ENCODE assay signal across 8 cellular contexts in genomic region chr5:139968547-139969261, GRCh38.
A peak's percentile ranks its signal among the peaks of the same experiment; 100 is the strongest.
DNase-seq lines count a peak whose midpoint lies in the region; ATAC-seq, FAIRE-seq and TF ChIP-seq lines count a peak whose summit lies in the region.

No MANE protein-coding gene starts in this region.

- H3K23me2 ChIP-seq in H1 (ENCODE audit: low read depth, low read length): no peaks in the 10 kb centered on the region; the same call in 1 of the 2 replicates

- H3K4me3 ChIP-seq in H1 (ENCODE audit: extremely low read depth in 1 of 4, insufficient read depth in 2 of 4, low read depth in 3 of 4, low read length in 4 of 4): no peak overlapping the region

- POLR2A ChIA-PET in H1 (lab: Charles Lee; ENCODE audit: partially characterized antibody): interaction anchor here (0.5 to 1.8 kb wide), 4 partner anchors 14 to 123 kb away, joined by 3 to 5 read pairs (median 4); no protein-coding TSS in a partner anchor

- H2BK15ac ChIP-seq in H1 (ENCODE audit: low read length): peak overlapping the region; percentile 76; the same call in 1 of the 2 replicates

- no peaks in the 10 kb centered on the region for H3K79me1 ChIP-seq in H1 (ENCODE audit: low read depth, low read length)

- no peak overlapping the region for H2AFZ ChIP-seq in H1 (ENCODE audit: low read length)

- H3K9ac ChIP-seq in H1 (replicated peaks in 1 of 4; ENCODE audit: extremely low read depth in 1 of 4, low read depth in 3 of 4, low read length in 3 of 4): no peak overlapping the region

- DNase-seq in COR-L47 (lab: John Stamatoyannopoulos, UW) (peak; percentile 83), HK-2 (ENCODE audit: unreplicated experiment) (peak; percentile 81), NCI-H82 treated with DMSO at 0.1 percent for 48 hours (lab: John Stamatoyannopoulos, UW; ENCODE audit: unreplicated experiment) (peak; percentile 51), H1 (ENCODE audit: low read depth in 1 of 2, low spot score in 2 of 2) (peak; percentile 74 to 99), mesenteric fat pad (ENCODE audit: low spot score) (peak; percentile 93)
- peak; percentile 97 for DNase-seq in activated CD8-positive, alpha-beta memory T cell treated with anti-CD3 and anti-CD28 coated beads for 24 hours
- DNase-seq in stimulated activated CD8-positive, alpha-beta memory T cell treated with anti-CD3 and anti-CD28 coated beads, Interleukin-15, amount 100 ng/mL, for 48 hours (ENCODE audit: low read depth in 2 of 2): peak; percentile 73 to 82

- H3K56ac ChIP-seq in H1 (replicated peaks; ENCODE audit: insufficient read length, low read depth, low read length): no peak overlapping the region

- FAIRE-seq in H1 (lab: Jason Lieb, UNC): no peak

- no peak overlapping the region for H3K27ac ChIP-seq in H1 (ENCODE audit: low read depth, low read length)

- H3K14ac ChIP-seq in H1 (ENCODE audit: insufficient read length): no peak overlapping the region

- peak in 1 of 2 experiments; percentile 55; a peak in 1 of 3 replicates for TF ChIP-seq EP300 in H1 (IDR thresholded peaks at IDR 0.05; ENCODE audit: borderline replicate concordance in 1 of 2, low read depth in 2 of 2, low read length in 2 of 2)

- no peaks in the 10 kb centered on the region; a peak in 1 of 7 replicates for H3K27me3 ChIP-seq in H1 (replicated peaks in 1 of 4; ENCODE audit: control insufficient read depth in 3 of 4, extremely low read depth in 1 of 4, insufficient read depth in 3 of 4, low read length in 3 of 4)

- TF ChIP-seq CTCF in H1 (IDR thresholded peaks at IDR 0.05; ENCODE audit: control extremely low read depth in 1 of 3, insufficient read depth in 1 of 3, low read depth in 1 of 3, low read length in 3 of 3): peak; percentile 100

- no peak overlapping the region for H2BK12ac ChIP-seq in H1 (ENCODE audit: low read depth, low read length)

- no peak overlapping the region for H3K4ac ChIP-seq in H1 (replicated peaks; ENCODE audit: insufficient read length, low read depth, low read length)

- H2BK5ac ChIP-seq in H1 (ENCODE audit: low read depth, low read length): no peak overlapping the region

- no peak overlapping the region for H3K4me2 ChIP-seq in H1 (ENCODE audit: insufficient read depth in 1 of 2, low read depth in 2 of 2, low read length in 2 of 2)

- no peak overlapping the region for H2BK20ac ChIP-seq in H1 (ENCODE audit: low read length)

- no peak overlapping the region for H2AK5ac ChIP-seq in H1 (ENCODE audit: low read depth, low read length)

- H3K79me2 ChIP-seq in H1 (ENCODE audit: control insufficient read depth in 1 of 2, insufficient read depth in 2 of 2, low read length in 2 of 2): no peaks in the 10 kb centered on the region

- no peak overlapping the region for H4K8ac ChIP-seq in H1 (ENCODE audit: extremely low read depth, insufficient read depth, low read length)

- H2BK120ac ChIP-seq in H1 (replicated peaks; ENCODE audit: low read depth, low read length): no peak overlapping the region

- no peaks in the 10 kb centered on the region for H4K20me1 ChIP-seq in H1 (replicated peaks in 1 of 2; ENCODE audit: control insufficient read depth in 1 of 2, insufficient read depth in 2 of 2, low read length in 2 of 2)

- WGBS in H1 (ENCODE audit: extremely low coverage in 1 of 2, insufficient coverage in 1 of 2, insufficient read length in 1 of 2, insufficient replicate concordance in 2 of 2, low coverage in 1 of 2, low lambda C conversion rate in 2 of 2, missing lambda C conversion rate in 1 of 2), 2 experiments: 35% methylated on average over 23 of the region's 23 CpGs; no CpG with 5 or more reads in 1 of the 2 experiments

- no peak overlapping the region for H4K5ac ChIP-seq in H1 (ENCODE audit: insufficient read length, low read depth, low read length)

- H3K18ac ChIP-seq in H1 (ENCODE audit: extremely low read depth, low read length): no peak overlapping the region

- no peaks in the 10 kb centered on the region for H3K36me3 ChIP-seq in H1 (ENCODE audit: control insufficient read depth in 2 of 4, insufficient read depth in 4 of 4, low read length in 3 of 4)

- H3K4me1 ChIP-seq in H1 (replicated peaks in 1 of 4; ENCODE audit: control insufficient read depth in 3 of 4, insufficient read depth in 4 of 4, low read length in 3 of 4): no peaks in the 10 kb centered on the region

- TF ChIP-seq RAD21 in H1 (IDR thresholded peaks at IDR 0.05 in 1 of 2, conservative IDR thresholded peaks at IDR 0.05 in 1 of 2; ENCODE audit: low read depth in 2 of 2, low read length in 2 of 2): peak; percentile 99 to 100

- CTCF ChIA-PET in H1 (lab: Charles Lee; ENCODE audit: partially characterized antibody): interaction anchor here (0.6 to 14.0 kb wide), 81 partner anchors 12 to 621 kb away, joined by 3 to 276 read pairs (median 6); partner anchors contain the start of genes NRG2 and PSD2

- H3K23ac ChIP-seq in H1 (ENCODE audit: insufficient read length): no peak overlapping the region

- no peaks in the 10 kb centered on the region for H3K9me3 ChIP-seq in H1 (ENCODE audit: insufficient read depth in 2 of 2, low read depth in 1 of 2, low read length in 1 of 2)

- H4K91ac ChIP-seq in H1 (replicated peaks; ENCODE audit: insufficient read length, low read length): no peak overlapping the region

- TF ChIP-seq POLR2A in H1 (IDR thresholded peaks at IDR 0.05; ENCODE audit: control extremely low read depth in 1 of 2, low read depth in 2 of 2, low read length in 2 of 2): no peak

- peak; percentile 85 for ATAC-seq in GM19468 (IDR thresholded peaks at IDR 0.05; ENCODE audit: extremely low read depth, unreplicated experiment)

TF ChIP-seq in H1, 55 proteins besides CTCF, POLR2A, EP300 and RAD21:
- TF ChIP-seq TAF7 (optimal IDR thresholded peaks at IDR 0.05; ENCODE audit: borderline replicate concordance, low read depth, low read length) (peak; percentile 77), HDAC2 (IDR thresholded peaks at IDR 0.05; ENCODE audit: borderline replicate concordance in 1 of 2, low read depth in 2 of 2, low read length in 2 of 2) (no peak), TEAD4 (IDR thresholded peaks at IDR 0.05; ENCODE audit: low read depth, low read length) (0 out of 2 replicates have a peak, but pooled peaks have one; percentile 9), SIRT6 (IDR thresholded peaks at IDR 0.05; ENCODE audit: low read length) (no peak), CHD2 (IDR thresholded peaks at IDR 0.05; ENCODE audit: low read length) (peak; percentile 59; the same call in 1 of the 2 replicates), FOSL1 (IDR thresholded peaks at IDR 0.05; ENCODE audit: insufficient read depth, low read depth, low read length) (no peak), SAP30 (IDR thresholded peaks at IDR 0.05; ENCODE audit: insufficient read depth, insufficient replicate concordance, low read length) (no peak), ATF3 (IDR thresholded peaks at IDR 0.05; ENCODE audit: insufficient read depth, low read depth, low read length) (peak; percentile 57; the same call in 1 of the 2 replicates), GTF2F1 (IDR thresholded peaks at IDR 0.05; ENCODE audit: borderline replicate concordance, low read depth, low read length) (no peak), CEBPB (IDR thresholded peaks at IDR 0.05; ENCODE audit: low read depth, low read length) (peak; percentile 44), TBP (IDR thresholded peaks at IDR 0.05; ENCODE audit: low read depth, low read length) (peak; percentile 58; the same call in 1 of the 2 replicates), E2F6 (IDR thresholded peaks at IDR 0.05) (0 out of 2 replicates have a peak, but pooled peaks have one; percentile 48), JUND (IDR thresholded peaks at IDR 0.05; ENCODE audit: low read length) (peak; percentile 70), KDM4A (IDR thresholded peaks at IDR 0.05; ENCODE audit: low read depth, low read length, severe bottlenecking) (no peak), MAX (IDR thresholded peaks at IDR 0.05) (peak; percentile 83), SIN3A (conservative IDR thresholded peaks at IDR 0.05 in 1 of 2, IDR thresholded peaks at IDR 0.05 in 1 of 2; ENCODE audit: low read depth in 1 of 2, low read length in 2 of 2) (0 out of 4 replicates have a peak, but pooled peaks of 1 of the 2 experiments have one; percentile 48), YY1 (IDR thresholded peaks at IDR 0.05; ENCODE audit: low read depth, low read length) (peak; percentile 45; the same call in 1 of the 2 replicates), SP2 (IDR thresholded peaks at IDR 0.05; ENCODE audit: low read length) (no peak), BRCA1 (IDR thresholded peaks at IDR 0.05; ENCODE audit: low read depth, low read length) (peak; percentile 48; the same call in 1 of the 2 replicates), CREB1 (IDR thresholded peaks at IDR 0.05) (peak; percentile 63), TCF12 (IDR thresholded peaks at IDR 0.05; ENCODE audit: low read depth, low read length) (no peak), SIX5 (IDR thresholded peaks at IDR 0.05; ENCODE audit: low read depth, low read length) (no peak), SP4 (IDR thresholded peaks at IDR 0.05; ENCODE audit: low read length) (no peak)
TF ChIP-seq in H1: peak in this region for 13.
